In genomic region chr2:64743739-64744330, GRCh38 we compare ENCODE assay signal across 15 cellular contexts.
DNase-seq lines count a peak whose midpoint lies in the region; ATAC-seq and TF ChIP-seq lines count a peak whose summit lies in the region.
"Had no signal": no experiment of that assay in that cellular context is flagged by ENCODE, and none has a peak within 500 bp of the region (broad histone marks: within the 10 kb centered on the region; RNA-seq: fewer than 3 reads in every experiment).

No MANE protein-coding gene starts in this region.

- no peak overlapping the region for H3K9ac ChIP-seq in smooth muscle cell (ENCODE audit: low read depth)
- H3K9ac ChIP-seq: BLaER1 treated with 17β-estradiol and CSF1 and Interleukin-3, amounts not matched to agents 10 nM and 100 nM; GM23248 had no signal

- no peaks in the 10 kb centered on the region for H3K27me3 Mint-ChIP-seq in activated naive CD4-positive, alpha-beta T cell treated with anti-CD3 and anti-CD28 coated beads, Interleukin-2, amount 50 U/mL, for 24 hours
- peaks cover 3% of the 10 kb centered on the region for H3K27me3 Mint-ChIP-seq in activated naive CD4-positive, alpha-beta T cell treated with anti-CD3 and anti-CD28 coated beads, Interleukin-2, amount 10 ng/mL, durations not matched to agents 7 days and 5 days
- peaks cover 0 to 2% (median 0%) of the 10 kb centered on the region in 3 donors for H3K27me3 Mint-ChIP-seq in immature natural killer cell (ENCODE audit: low read depth in 3 of 3)
- H3K27me3 Mint-ChIP-seq: CD4-positive, CD25-positive, alpha-beta regulatory T cell had no signal

- H3K4me3 Mint-ChIP-seq in activated naive CD4-positive, alpha-beta T cell treated with anti-CD3 and anti-CD28 coated beads, Interleukin-2, amount 50 U/mL, for 24 hours = no peak overlapping the region
- H3K4me3 Mint-ChIP-seq in activated naive CD4-positive, alpha-beta T cell treated with anti-CD3 and anti-CD28 coated beads, Interleukin-2, amount 10 ng/mL, durations not matched to agents 7 days and 5 days = no peak overlapping the region
- H3K4me3 Mint-ChIP-seq in immature natural killer cell = no peak overlapping the region

- DNase-seq in activated naive CD4-positive, alpha-beta T cell treated with anti-CD3 and anti-CD28 coated beads, Interleukin-2, amount 10 ng/mL, durations not matched to agents 7 days and 5 days = no peak
- DNase-seq in OCI-LY7 (ENCODE audit: low spot score) (no peak), left kidney (ENCODE audit: low read depth, low spot score) (peak; percentile 31), smooth muscle cell (lab: John Stamatoyannopoulos, UW; ENCODE audit: unreplicated experiment) (no peak), immature natural killer cell (no peak)
- DNase-seq: 8988T; CD4-positive, CD25-positive, alpha-beta regulatory T cell; DMS79; GM23248; H7 had no signal

- H3K4me1 ChIP-seq in OCI-LY7 (ENCODE audit: insufficient read depth, low read length, poor library complexity, severe bottlenecking) (peaks cover 70% of the 10 kb centered on the region), smooth muscle cell (ENCODE audit: low read depth) (no peaks in the 10 kb centered on the region)

- WGBS in smooth muscle cell (ENCODE audit: low lambda C conversion rate) = 84% methylated on average over 2 of the region's 2 CpGs

- H3K4me1 Mint-ChIP-seq in activated naive CD4-positive, alpha-beta T cell treated with anti-CD3 and anti-CD28 coated beads, Interleukin-2, amount 50 U/mL, for 24 hours = peaks cover 17% of the 10 kb centered on the region
- peaks cover 5% of the 10 kb centered on the region for H3K4me1 Mint-ChIP-seq in activated naive CD4-positive, alpha-beta T cell treated with anti-CD3 and anti-CD28 coated beads, Interleukin-2, amount 10 ng/mL, durations not matched to agents 7 days and 5 days
- peaks cover 0 to 3% of the 10 kb centered on the region in 2 donors for H3K4me1 Mint-ChIP-seq in immature natural killer cell

- no peaks in the 10 kb centered on the region for H3K9me3 ChIP-seq in OCI-LY7 (ENCODE audit: low read length)
- H3K9me3 ChIP-seq in smooth muscle cell (replicated peaks; ENCODE audit: low read depth) = no peaks in the 10 kb centered on the region
- H3K9me3 ChIP-seq: BLaER1 treated with 17β-estradiol and CSF1 and Interleukin-3, amounts not matched to agents 10 nM and 100 nM had no signal

- no peak overlapping the region for H2AFZ ChIP-seq in OCI-LY7 (ENCODE audit: low read length)
- no peak overlapping the region for H2AFZ ChIP-seq in smooth muscle cell (ENCODE audit: low read depth)
- H2AFZ ChIP-seq: GM23248 had no signal

- H3K27ac ChIP-seq in OCI-LY7 (ENCODE audit: low read depth, low read length, poor library complexity, severe bottlenecking) (no peak overlapping the region), smooth muscle cell (ENCODE audit: low read depth) (no peak overlapping the region)
- H3K27ac ChIP-seq: BLaER1 treated with 17β-estradiol and CSF1 and Interleukin-3, amounts not matched to agents 10 nM and 100 nM; GM23248 had no signal

- H4K20me1 ChIP-seq in OCI-LY7 (ENCODE audit: insufficient read depth, low read length) = no peaks in the 10 kb centered on the region
- H4K20me1 ChIP-seq in smooth muscle cell (ENCODE audit: low read depth) = no peaks in the 10 kb centered on the region
- H4K20me1 ChIP-seq: BLaER1 treated with 17β-estradiol and CSF1 and Interleukin-3, amounts not matched to agents 10 nM and 100 nM had no signal

- H3K36me3 ChIP-seq in OCI-LY7 (ENCODE audit: insufficient read depth, low read length) = peaks cover 20% of the 10 kb centered on the region
- H3K36me3 ChIP-seq in smooth muscle cell (ENCODE audit: low read depth) = no peaks in the 10 kb centered on the region
- H3K36me3 ChIP-seq: BLaER1 treated with 17β-estradiol and CSF1 and Interleukin-3, amounts not matched to agents 10 nM and 100 nM had no signal

- H3F3A ChIP-seq in smooth muscle cell (ENCODE audit: low read depth) = no peaks in the 10 kb centered on the region

- CTCF ChIA-PET in activated naive CD4-positive, alpha-beta T cell treated with anti-CD3 and anti-CD28 coated beads, Interleukin-2, amount 10 ng/mL, durations not matched to agents 7 days and 5 days (lab: Charles Lee) = interaction anchor here (1.6 kb wide), 1 partner anchor 17 kb away, joined by 3 read pairs; no protein-coding TSS in a partner anchor
- CTCF ChIA-PET in OCI-LY7 (lab: Charles Lee; ENCODE audit: unreplicated experiment) = interaction anchor here (0.6 to 1.1 kb wide), 2 partner anchors 90 to 229 kb away, joined by 3 to 8 read pairs; partner anchors contain the start of gene SERTAD2

- no peaks in the 10 kb centered on the region for H3K9me2 ChIP-seq in OCI-LY7 (ENCODE audit: insufficient read depth, low read length)

- no peak for ATAC-seq in GM21786 (IDR thresholded peaks at IDR 0.05; ENCODE audit: unreplicated experiment)
- ATAC-seq: GM12878, HepG2 had no signal

- H3K27me3 ChIP-seq in smooth muscle cell (ENCODE audit: low read depth) = no peaks in the 10 kb centered on the region

- intact Hi-C loops in OCI-LY7 (cut with micrococcal nuclease; ENCODE audit: unreplicated experiment) = no loop called here

- POLR2A ChIA-PET in OCI-LY7 (lab: Charles Lee) = interaction anchor here (0.6 to 11.8 kb wide), 16 partner anchors 8 to 645 kb away, joined by 3 to 324 read pairs (median 5); partner anchors contain the start of gene SERTAD2

- H3K4me2 ChIP-seq in OCI-LY7 (ENCODE audit: low read length) (peak overlapping the region; percentile 28), smooth muscle cell (no peak overlapping the region)
- H3K4me2 ChIP-seq: BLaER1 treated with 17β-estradiol and CSF1 and Interleukin-3, amounts not matched to agents 10 nM and 100 nM had no signal

- H3K79me2 ChIP-seq in OCI-LY7 (ENCODE audit: insufficient read depth, low read depth, low read length) (peaks cover 91% of the 10 kb centered on the region), smooth muscle cell (ENCODE audit: low read depth) (peaks cover 14% of the 10 kb centered on the region)

- H3K4me3 ChIP-seq in OCI-LY7 (ENCODE audit: low read depth, low read length, poor library complexity, severe bottlenecking) (no peak overlapping the region), smooth muscle cell (no peak overlapping the region)
- H3K4me3 ChIP-seq: BLaER1 treated with 17β-estradiol and CSF1 and Interleukin-3, amounts not matched to agents 10 nM and 100 nM; GM23248 had no signal

- TF ChIP-seq CTCF in OCI-LY7 (conservative IDR thresholded peaks at IDR 0.05; ENCODE audit: low read length) = no peak
- no peak for TF ChIP-seq CTCF in smooth muscle cell (IDR thresholded peaks at IDR 0.05; ENCODE audit: borderline replicate concordance, insufficient read depth, poor library complexity, severe bottlenecking)

- H3K9me3 Mint-ChIP-seq in activated naive CD4-positive, alpha-beta T cell treated with anti-CD3 and anti-CD28 coated beads, Interleukin-2, amount 50 U/mL, for 24 hours = no peaks in the 10 kb centered on the region
- H3K9me3 Mint-ChIP-seq in activated naive CD4-positive, alpha-beta T cell treated with anti-CD3 and anti-CD28 coated beads, Interleukin-2, amount 10 ng/mL, durations not matched to agents 7 days and 5 days = no peaks in the 10 kb centered on the region
- no peaks in the 10 kb centered on the region for H3K9me3 Mint-ChIP-seq in immature natural killer cell
- H3K9me3 Mint-ChIP-seq: CD4-positive, CD25-positive, alpha-beta regulatory T cell had no signal

- no peaks in the 10 kb centered on the region for H3K36me3 Mint-ChIP-seq in activated naive CD4-positive, alpha-beta T cell treated with anti-CD3 and anti-CD28 coated beads, Interleukin-2, amount 50 U/mL, for 24 hours
- no peaks in the 10 kb centered on the region for H3K36me3 Mint-ChIP-seq in activated naive CD4-positive, alpha-beta T cell treated with anti-CD3 and anti-CD28 coated beads, Interleukin-2, amount 10 ng/mL, durations not matched to agents 7 days and 5 days
- no peaks in the 10 kb centered on the region for H3K36me3 Mint-ChIP-seq in immature natural killer cell
- H3K36me3 Mint-ChIP-seq: CD4-positive, CD25-positive, alpha-beta regulatory T cell had no signal

- no TSS peak for BruUV-seq in OCI-LY7 (replicated peaks; lab: Mats Ljungman, UMichigan)

- H3K27ac Mint-ChIP-seq in activated naive CD4-positive, alpha-beta T cell treated with anti-CD3 and anti-CD28 coated beads, Interleukin-2, amount 50 U/mL, for 24 hours = peak overlapping the region; percentile 79
- H3K27ac Mint-ChIP-seq in activated naive CD4-positive, alpha-beta T cell treated with anti-CD3 and anti-CD28 coated beads, Interleukin-2, amount 10 ng/mL, durations not matched to agents 7 days and 5 days = no peak overlapping the region
- no peak overlapping the region for H3K27ac Mint-ChIP-seq in immature natural killer cell
- H3K27ac Mint-ChIP-seq: CD4-positive, CD25-positive, alpha-beta regulatory T cell had no signal
